In genomic region chr7:149666360-149666905, GRCh38 we compare ENCODE assay signal across 22 cellular contexts.
DNase-seq lines count a peak whose midpoint lies in the region; ATAC-seq, FAIRE-seq and TF ChIP-seq lines count a peak whose summit lies in the region.
"Had no signal": no experiment of that assay in that cellular context is flagged by ENCODE, and none has a peak within 500 bp of the region (broad histone marks: within the 10 kb centered on the region; RNA-seq: fewer than 3 reads in every experiment).

No MANE protein-coding gene starts in this region.

- no peak overlapping the region for H3K4me2 ChIP-seq in HCT116 (ENCODE audit: low read length)
- H3K4me2 ChIP-seq in mesendoderm (ENCODE audit: low read length), result no peak overlapping the region

- intact Hi-C loops in HCT116 (cut with micrococcal nuclease) (no loop called here), right cardiac atrium (cut with DNase I) (no loop called here)

- H2AFZ ChIP-seq in HCT116 (ENCODE audit: low read depth, low read length, poor library complexity, severe bottlenecking), result peak overlapping the region; percentile 19

- TF ChIP-seq RAD21 in HCT116 (IDR thresholded peaks at IDR 0.05; ENCODE audit: low read depth), result no peak

- H3K36me3 ChIP-seq in HCT116 (ENCODE audit: control insufficient read depth in 1 of 2, insufficient read depth in 2 of 2, low read length in 2 of 2), result no peaks in the 10 kb centered on the region
- no peaks in the 10 kb centered on the region for H3K36me3 ChIP-seq in bronchial epithelial cell (ENCODE audit: control insufficient read depth, insufficient read depth, low read length)
- no peaks in the 10 kb centered on the region for H3K36me3 ChIP-seq in mesendoderm (ENCODE audit: control insufficient read depth, insufficient read depth, low read length)
- H3K36me3 ChIP-seq: BE2C, SJCRH30 had no signal

- H3K9ac ChIP-seq in HCT116 (ENCODE audit: low read length) (no peak overlapping the region), mesendoderm (ENCODE audit: low read length) (no peak overlapping the region)

- TF ChIP-seq CTCF in HCT116 (IDR thresholded peaks at IDR 0.05 in 2 of 3, conservative IDR thresholded peaks at IDR 0.05 in 1 of 3; ENCODE audit: borderline replicate concordance in 1 of 3, insufficient read depth in 1 of 3, low read depth in 2 of 3, low read length in 2 of 3) (no peak), bronchial epithelial cell (IDR thresholded peaks at IDR 0.05; ENCODE audit: insufficient read depth, low read length, severe bottlenecking) (no peak)

- no peak overlapping the region for H2BK5ac ChIP-seq in mesendoderm (ENCODE audit: low read length)

- H3K23ac ChIP-seq in mesendoderm (ENCODE audit: low read length), result no peak overlapping the region

- H3K4me3 ChIP-seq in HCT116 (replicated peaks in 1 of 2; ENCODE audit: low read depth in 1 of 2, low read length in 2 of 2) (no peak overlapping the region), bronchial epithelial cell (ENCODE audit: low read depth, low read length) (no peak overlapping the region), mesendoderm (ENCODE audit: low read length) (no peak overlapping the region), right cardiac atrium (ENCODE audit: low read length) (no peak overlapping the region)
- H3K4me3 ChIP-seq: SJCRH30 had no signal

- no peaks in the 10 kb centered on the region for H3K79me1 ChIP-seq in mesendoderm (ENCODE audit: low read length)

- CTCF ChIA-PET in HCT116 (lab: Charles Lee), result no interaction called here

- H3K9me2 ChIP-seq in HCT116 (ENCODE audit: insufficient read depth), result no peaks in the 10 kb centered on the region

- no peaks in the 10 kb centered on the region for H3K9me3 ChIP-seq in HCT116 (ENCODE audit: control insufficient read depth in 1 of 2, insufficient read depth in 1 of 2, low read depth in 1 of 2, low read length in 2 of 2)
- H3K9me3 ChIP-seq in right cardiac atrium (ENCODE audit: control insufficient read depth, low read length), result peaks cover 2% of the 10 kb centered on the region
- H3K9me3 ChIP-seq: BE2C had no signal

- H3K27ac ChIP-seq in HCT116 (ENCODE audit: low read depth, low read length) (no peak overlapping the region), mesendoderm (ENCODE audit: low read depth, low read length) (no peak overlapping the region), right cardiac atrium (ENCODE audit: low read length) (no peak overlapping the region)
- H3K27ac ChIP-seq: SJCRH30 had no signal

- H3K18ac ChIP-seq in mesendoderm (ENCODE audit: low read length), result no peak overlapping the region

- no peak overlapping the region for H2BK120ac ChIP-seq in mesendoderm (ENCODE audit: low read depth, low read length)

- H2BK15ac ChIP-seq in mesendoderm (replicated peaks; ENCODE audit: low read depth), result no peak overlapping the region

- no peak overlapping the region for H2AK5ac ChIP-seq in mesendoderm (ENCODE audit: low read length)

- no peak for ATAC-seq in HCT116
- no peak for ATAC-seq in right cardiac atrium
- ATAC-seq: HepG2, Right ventricle myocardium inferior, SK-N-SH treated with all-trans-retinoic acid at 6 μM for 48 hours had no signal

- no CpG with 5 or more reads among the region's 1 CpG for WGBS in mesendoderm (ENCODE audit: extremely low coverage, insufficient coverage, low lambda C conversion rate)
- WGBS in right cardiac atrium, result 28% methylated on average over 1 of the region's 1 CpG

- no peak overlapping the region for H3K56ac ChIP-seq in mesendoderm (ENCODE audit: low read length)

- H4K8ac ChIP-seq in mesendoderm (ENCODE audit: low read depth, low read length), result no peak overlapping the region

- H4K5ac ChIP-seq in mesendoderm (ENCODE audit: low read length), result no peak overlapping the region

- no peak for DNase-seq in HCT116 (ENCODE audit: low read depth, low spot score)
- peak; percentile 38 for DNase-seq in bronchial epithelial cell (ENCODE audit: low read depth)
- DNase-seq in mesendoderm, result peak; percentile 25
- peak; percentile 36 for DNase-seq in superior temporal gyrus (ENCODE audit: extremely low spot score)
- no peak for DNase-seq in right cardiac atrium
- DNase-seq in HPDE6-E6E7 (ENCODE audit: extremely low spot score), result no peak
- DNase-seq in NCI-H2081 (lab: John Stamatoyannopoulos, UW), result no peak
- DNase-seq: BE2C; Calu3; CD8-positive, alpha-beta memory T cell; HCEC 1CT; Karpas-422; NCI-H1092 treated with DMSO at 0.1 percent for 48 hours; NCI-H1436; NCI-H187; NCI-H748 treated with DMSO at 0.1 percent for 48 hours had no signal

- POLR2A ChIA-PET in HCT116 (lab: Charles Lee), result no interaction called here

- H3K4me1 ChIP-seq in HCT116 (ENCODE audit: control insufficient read depth in 1 of 2, insufficient read depth in 2 of 2, low read length in 2 of 2) (peaks cover 0 to 16% of the 10 kb centered on the region in 2 experiments; a peak in 1 of 4 replicates), mesendoderm (ENCODE audit: control insufficient read depth, low read depth, low read length) (no peaks in the 10 kb centered on the region), right cardiac atrium (ENCODE audit: control insufficient read depth, insufficient read depth, low read length) (no peaks in the 10 kb centered on the region)

- RAD21 ChIA-PET in HCT116 (lab: Charles Lee; ENCODE audit: low non-redundant PET in 1 of 2, low total read pairs in 2 of 2, uncharacterized antibody in 2 of 2, unreplicated experiment in 2 of 2), result no interaction called here

- H3K4ac ChIP-seq in mesendoderm (ENCODE audit: low read depth, low read length), result no peak overlapping the region

- no TSS peak for BruUV-seq in HCT116 (replicated peaks; lab: Mats Ljungman, UMichigan)

- H3K27me3 ChIP-seq in HCT116 (ENCODE audit: insufficient read depth, low read length) (no peaks in the 10 kb centered on the region), bronchial epithelial cell (ENCODE audit: control insufficient read depth, insufficient read depth, low read length) (no peaks in the 10 kb centered on the region), mesendoderm (ENCODE audit: insufficient read depth, low read length, poor library complexity) (no peaks in the 10 kb centered on the region), right cardiac atrium (ENCODE audit: control insufficient read depth, insufficient read depth) (no peaks in the 10 kb centered on the region)
- H3K27me3 ChIP-seq: SJCRH30 had no signal

- H3K79me2 ChIP-seq in HCT116 (ENCODE audit: insufficient read depth, low read length) (no peaks in the 10 kb centered on the region), mesendoderm (ENCODE audit: control insufficient read depth, insufficient read depth, low read length) (no peaks in the 10 kb centered on the region)

- no peaks in the 10 kb centered on the region for H4K20me1 ChIP-seq in HCT116 (ENCODE audit: insufficient read depth)

- no peak for TF ChIP-seq POLR2A in HCT116 (IDR thresholded peaks at IDR 0.05; ENCODE audit: borderline replicate concordance, extremely low read depth, insufficient read depth, insufficient read length)

- peak; percentile 66 for FAIRE-seq in bronchial epithelial cell (lab: Jason Lieb, UNC)
- FAIRE-seq: GM19239, H1, HepG2 had no signal

TF ChIP-seq in HCT116, 20 proteins besides CTCF, POLR2A, EP300 and RAD21 (continues in another document):
- TF ChIP-seq ZFX (IDR thresholded peaks at IDR 0.05), result no peak
- no peak for TF ChIP-seq SP1 (IDR thresholded peaks at IDR 0.05; ENCODE audit: low read depth)
- no peak for TF ChIP-seq ELF1 (IDR thresholded peaks at IDR 0.05; ENCODE audit: borderline replicate concordance, low read depth)
- TF ChIP-seq, protein P1, sequence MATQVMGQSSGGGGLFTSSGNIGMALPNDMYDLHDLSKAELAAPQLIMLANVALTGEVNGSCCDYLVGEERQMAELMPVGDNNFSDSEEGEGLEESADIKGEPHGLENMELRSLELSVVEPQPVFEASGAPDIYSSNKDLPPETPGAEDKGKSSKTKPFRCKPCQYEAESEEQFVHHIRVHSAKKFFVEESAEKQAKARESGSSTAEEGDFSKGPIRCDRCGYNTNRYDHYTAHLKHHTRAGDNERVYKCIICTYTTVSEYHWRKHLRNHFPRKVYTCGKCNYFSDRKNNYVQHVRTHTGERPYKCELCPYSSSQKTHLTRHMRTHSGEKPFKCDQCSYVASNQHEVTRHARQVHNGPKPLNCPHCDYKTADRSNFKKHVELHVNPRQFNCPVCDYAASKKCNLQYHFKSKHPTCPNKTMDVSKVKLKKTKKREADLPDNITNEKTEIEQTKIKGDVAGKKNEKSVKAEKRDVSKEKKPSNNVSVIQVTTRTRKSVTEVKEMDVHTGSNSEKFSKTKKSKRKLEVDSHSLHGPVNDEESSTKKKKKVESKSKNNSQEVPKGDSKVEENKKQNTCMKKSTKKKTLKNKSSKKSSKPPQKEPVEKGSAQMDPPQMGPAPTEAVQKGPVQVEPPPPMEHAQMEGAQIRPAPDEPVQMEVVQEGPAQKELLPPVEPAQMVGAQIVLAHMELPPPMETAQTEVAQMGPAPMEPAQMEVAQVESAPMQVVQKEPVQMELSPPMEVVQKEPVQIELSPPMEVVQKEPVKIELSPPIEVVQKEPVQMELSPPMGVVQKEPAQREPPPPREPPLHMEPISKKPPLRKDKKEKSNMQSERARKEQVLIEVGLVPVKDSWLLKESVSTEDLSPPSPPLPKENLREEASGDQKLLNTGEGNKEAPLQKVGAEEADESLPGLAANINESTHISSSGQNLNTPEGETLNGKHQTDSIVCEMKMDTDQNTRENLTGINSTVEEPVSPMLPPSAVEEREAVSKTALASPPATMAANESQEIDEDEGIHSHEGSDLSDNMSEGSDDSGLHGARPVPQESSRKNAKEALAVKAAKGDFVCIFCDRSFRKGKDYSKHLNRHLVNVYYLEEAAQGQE (IDR thresholded peaks at IDR 0.05; ENCODE audit: low read depth), result no peak
- TF ChIP-seq EZH2 (IDR thresholded peaks at IDR 0.05), result no peak
- TF ChIP-seq FOSL1 (IDR thresholded peaks at IDR 0.05; ENCODE audit: low read depth), result no peak
- no peak for TF ChIP-seq TCF7L2 (IDR thresholded peaks at IDR 0.05; ENCODE audit: borderline replicate concordance, extremely low read depth, insufficient read depth, insufficient read length)
- TF ChIP-seq SIN3A (IDR thresholded peaks at IDR 0.05; ENCODE audit: low read depth), result no peak
- TF ChIP-seq ZBTB33 (IDR thresholded peaks at IDR 0.05; ENCODE audit: extremely low read depth, insufficient replicate concordance, low read length), result no peak

Comparison
In these comparisons a context has a peak if more than half of its experiments do, and no peak if none do; other contexts are left out.
1. DNase-seq: peak in bronchial epithelial cell (single experiment), mesendoderm (single experiment) and superior temporal gyrus (single experiment); none in HCT116 (single experiment), right cardiac atrium (0 of 3), HPDE6-E6E7 (single experiment) and NCI-H2081 (0 of 2).